ENCODE assay signal across 26 cellular contexts in the genomic region with DNA sequence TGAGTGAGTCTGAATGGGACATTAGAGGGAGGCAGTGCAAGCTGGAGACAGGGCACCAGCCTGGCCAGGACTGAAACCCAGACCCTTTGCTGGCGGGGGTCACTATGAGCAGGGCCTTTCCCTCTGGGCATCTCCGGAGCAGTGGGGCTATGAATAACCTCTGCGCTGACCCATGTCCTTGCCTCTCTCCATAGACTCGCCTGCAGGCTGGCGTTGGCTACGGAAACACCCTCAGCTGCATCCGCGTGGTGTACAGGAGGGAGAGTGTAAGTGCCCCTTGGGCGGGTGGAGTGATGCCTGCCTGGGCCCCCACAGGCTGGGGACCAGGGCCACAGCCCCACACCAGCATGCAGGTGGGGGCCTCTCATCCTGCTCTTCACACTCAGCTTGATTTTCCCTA. TPM values are rescaled to one million over a fixed set of nuclear protein-coding genes. Genes with fewer than 3 reads are reported as not detected.
"Had no signal": no experiment of that assay in that cellular context is flagged by ENCODE, and none has a peak within 500 bp of the region (broad histone marks: within the 10 kb centered on the region; RNA-seq: fewer than 3 reads in every experiment).

No MANE protein-coding gene starts in this region.

- H3K27ac ChIP-seq: brain microvascular endothelial cell, KMS-11, VCaP had no signal

- H3K9me3 Mint-ChIP-seq: activated CD4-positive, alpha-beta memory T cell treated with anti-CD3 and anti-CD28 coated beads for 36 hours; activated CD4-positive, alpha-beta T cell treated with anti-CD3 and anti-CD28 coated beads, Interleukin-2, amount 10 ng/mL, durations not matched to agents 7 days and 5 days; activated naive CD4-positive, alpha-beta T cell treated with anti-CD3 and anti-CD28 coated beads for 36 hours; activated T-helper 17 cell treated with anti-CD3 and anti-CD28 coated beads, Interleukin-2, amount 50 U/mL, for 72 hours had no signal

- DNase-seq: activated CD4-positive, alpha-beta memory T cell treated with anti-CD3 and anti-CD28 coated beads for 36 hours; activated CD4-positive, alpha-beta T cell treated with anti-CD3 and anti-CD28 coated beads, Interleukin-2, amount 10 ng/mL, durations not matched to agents 7 days and 5 days; activated CD4-positive, CD25-positive, alpha-beta regulatory T cell; activated CD8-positive, alpha-beta memory T cell treated with anti-CD3 and anti-CD28 coated beads for 24 hours; activated gamma-delta T cell; activated naive CD4-positive, alpha-beta T cell treated with anti-CD3 and anti-CD28 coated beads for 36 hours; activated T-cell treated with anti-CD3 and anti-CD28 coated beads for 4 hours; activated T-cell treated with anti-CD3 and anti-CD28 coated beads, Interleukin-2, amount 50 U/mL, for 48 hours; brain microvascular endothelial cell; NCI-H1092 treated with DMSO at 0.1 percent for 48 hours; NCI-H1417 treated with DMSO at 0.1 percent for 48 hours; NCI-H1694; NCI-H2029; NCI-H2107; NCI-H510A treated with DMSO at 0.1 percent for 48 hours; NCI-H69; NK-92 treated with Interleukin-12 subunit alpha and Interleukin-12 subunit beta, amount 100 ng/mL, for 24 hours; PC-3; SIG-M5; T-helper 1 cell had no signal

- H3K27ac Mint-ChIP-seq: activated CD4-positive, alpha-beta memory T cell treated with anti-CD3 and anti-CD28 coated beads for 36 hours; activated CD4-positive, alpha-beta T cell treated with anti-CD3 and anti-CD28 coated beads, Interleukin-2, amount 10 ng/mL, durations not matched to agents 7 days and 5 days; activated naive CD4-positive, alpha-beta T cell treated with anti-CD3 and anti-CD28 coated beads for 36 hours; activated naive CD8-positive, alpha-beta T cell; activated T-helper 17 cell treated with anti-CD3 and anti-CD28 coated beads, Interleukin-2, amount 50 U/mL, for 72 hours had no signal

- H3K36me3 ChIP-seq: brain microvascular endothelial cell had no signal

- H3K4me1 Mint-ChIP-seq: activated CD4-positive, alpha-beta T cell treated with anti-CD3 and anti-CD28 coated beads, Interleukin-2, amount 10 ng/mL, durations not matched to agents 7 days and 5 days; activated T-helper 17 cell treated with anti-CD3 and anti-CD28 coated beads, Interleukin-2, amount 50 U/mL, for 72 hours had no signal

- H3K27me3 ChIP-seq: brain microvascular endothelial cell had no signal

- H3K4me3 Mint-ChIP-seq: activated CD4-positive, alpha-beta memory T cell treated with anti-CD3 and anti-CD28 coated beads for 36 hours; activated CD4-positive, alpha-beta T cell treated with anti-CD3 and anti-CD28 coated beads, Interleukin-2, amount 10 ng/mL, durations not matched to agents 7 days and 5 days; activated naive CD4-positive, alpha-beta T cell treated with anti-CD3 and anti-CD28 coated beads for 36 hours; activated naive CD8-positive, alpha-beta T cell; activated T-helper 17 cell treated with anti-CD3 and anti-CD28 coated beads, Interleukin-2, amount 50 U/mL, for 72 hours had no signal

- H3K36me3 Mint-ChIP-seq: activated CD4-positive, alpha-beta memory T cell treated with anti-CD3 and anti-CD28 coated beads for 36 hours; activated naive CD8-positive, alpha-beta T cell had no signal

- H3K27me3 Mint-ChIP-seq: activated CD4-positive, alpha-beta memory T cell treated with anti-CD3 and anti-CD28 coated beads for 36 hours had no signal

- ATAC-seq: activated T-helper 17 cell treated with anti-CD3 and anti-CD28 coated beads, Interleukin-2, amount 50 U/mL, for 72 hours; PC-3 had no signal

RNA-seq across cellular contexts. Expression of gene SLC25A48, which starts 15.8 kb away (rescaled TPM):
- total RNA-seq: activated CD4-positive, alpha-beta memory T cell treated with anti-CD3 and anti-CD28 coated beads for 36 hours; activated CD4-positive, alpha-beta T cell treated with anti-CD3 and anti-CD28 coated beads, Interleukin-2, amount 10 ng/mL, durations not matched to agents 7 days and 5 days; activated naive CD4-positive, alpha-beta T cell treated with anti-CD3 and anti-CD28 coated beads for 36 hours; activated T-helper 17 cell treated with anti-CD3 and anti-CD28 coated beads, Interleukin-2, amount 50 U/mL, for 72 hours; MCF 10A; PC-3; T-helper 2 cell treated with Interferon-gamma antibody and Interleukin-4, amounts not matched to agents 100 ng/mL and 5 ng/mL, for 36 hours had no signal

RNA-seq across cellular contexts. Expression of gene IL9, which starts 45.4 kb away (rescaled TPM):
- total RNA-seq: activated CD4-positive, alpha-beta T cell treated with anti-CD3 and anti-CD28 coated beads, Interleukin-2, amount 10 ng/mL, durations not matched to agents 7 days and 5 days; activated naive CD4-positive, alpha-beta T cell treated with anti-CD3 and anti-CD28 coated beads for 36 hours; MCF 10A; PC-3 had no signal
